1 cellular context compared by ENCODE assay signal in the genomic region with DNA sequence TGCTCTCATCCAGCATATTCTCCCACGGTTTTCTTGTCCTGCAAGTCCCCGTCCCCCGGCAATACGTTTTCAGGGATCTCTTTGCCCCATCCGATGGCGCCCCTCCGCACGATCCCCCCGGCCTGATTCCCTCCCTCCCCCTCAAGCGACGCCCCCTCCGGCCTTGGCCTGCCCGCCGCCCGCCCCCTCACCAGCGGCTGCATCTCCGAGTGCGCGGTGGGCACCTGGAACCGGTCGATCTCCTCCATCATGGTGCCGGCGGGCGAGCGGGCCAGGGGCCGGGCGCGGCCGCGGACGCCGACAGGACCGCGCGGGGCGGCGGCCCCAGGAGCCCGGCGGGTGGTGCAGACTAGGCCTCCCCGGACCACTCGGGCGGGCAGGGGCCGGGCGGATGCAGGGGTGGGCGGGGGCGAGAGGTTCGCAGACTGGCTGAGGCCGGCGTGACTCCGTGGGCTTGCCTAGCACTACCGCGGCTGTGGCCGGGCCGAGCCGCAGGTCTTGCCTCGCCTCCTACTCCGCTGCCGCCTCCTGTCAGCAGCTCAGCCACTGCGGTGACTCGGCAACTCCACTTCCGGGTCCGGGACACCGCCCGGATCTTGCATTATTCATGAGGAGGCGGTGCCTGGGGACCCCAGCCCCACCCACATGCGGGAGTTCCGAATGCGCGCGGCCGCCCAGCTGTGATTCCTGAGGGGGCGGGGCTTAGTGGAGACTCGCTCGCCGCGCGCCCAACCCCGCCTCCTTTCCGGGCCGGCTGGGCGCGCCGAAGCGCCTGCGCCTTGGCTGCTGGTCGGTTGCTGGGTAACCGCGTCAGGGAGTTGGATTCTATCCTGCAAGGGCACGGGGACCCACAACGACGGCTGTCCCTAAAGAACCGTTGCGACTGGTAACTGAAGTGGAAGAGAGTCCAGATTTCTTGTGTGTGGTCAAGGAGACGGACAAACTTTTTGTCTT.
TF ChIP-seq lines count a peak whose summit lies in the region.

Gene DNAI1, plus strand, starts transcription at position 793 of the 954 bp plus-strand sequence. CDS start 201 bp downstream, outside the sequence.
A gene with protein sequence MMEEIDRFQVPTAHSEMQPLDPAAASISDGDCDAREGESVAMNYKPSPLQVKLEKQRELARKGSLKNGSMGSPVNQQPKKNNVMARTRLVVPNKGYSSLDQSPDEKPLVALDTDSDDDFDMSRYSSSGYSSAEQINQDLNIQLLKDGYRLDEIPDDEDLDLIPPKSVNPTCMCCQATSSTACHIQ (minus strand): TSS at position 558 of the 954 bp plus-strand sequence. CDS start 307 bp downstream, at position 251.

TF ChIP-seq in H1, 55 proteins besides CTCF, POLR2A, EP300 and RAD21:
- TF ChIP-seq SUZ12 (IDR thresholded peaks at IDR 0.05; ENCODE audit: low read length) = no peak
- peak; percentile 44; the same call in 1 of the 2 replicates for TF ChIP-seq PHF8 (conservative IDR thresholded peaks at IDR 0.05; ENCODE audit: low read depth, low read length)
- TF ChIP-seq, protein P1, sequence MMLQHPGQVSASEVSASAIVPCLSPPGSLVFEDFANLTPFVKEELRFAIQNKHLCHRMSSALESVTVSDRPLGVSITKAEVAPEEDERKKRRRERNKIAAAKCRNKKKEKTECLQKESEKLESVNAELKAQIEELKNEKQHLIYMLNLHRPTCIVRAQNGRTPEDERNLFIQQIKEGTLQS (IDR thresholded peaks at IDR 0.05; ENCODE audit: insufficient read depth, low read depth, low read length) = no peak
- peak; percentile 62; the same call in 1 of the 2 replicates for TF ChIP-seq SP4 (IDR thresholded peaks at IDR 0.05; ENCODE audit: low read length)
- no peak for TF ChIP-seq CBX8 (IDR thresholded peaks at IDR 0.05; ENCODE audit: borderline replicate concordance, low read depth, low read length)
- no peak for TF ChIP-seq TCF12 (IDR thresholded peaks at IDR 0.05; ENCODE audit: low read depth, low read length)
- no peak for TF ChIP-seq CTBP2 (IDR thresholded peaks at IDR 0.05; ENCODE audit: borderline replicate concordance, insufficient read depth, insufficient read length, low read length)
- peak; percentile 36 for TF ChIP-seq SAP30 (IDR thresholded peaks at IDR 0.05; ENCODE audit: insufficient read depth, insufficient replicate concordance, low read length)
- TF ChIP-seq KDM5A (IDR thresholded peaks at IDR 0.05; ENCODE audit: low read length) = no peak
- no peak for TF ChIP-seq CBX5 (IDR thresholded peaks at IDR 0.05; ENCODE audit: low read depth, low read length)
- no peak for TF ChIP-seq FOSL1 (IDR thresholded peaks at IDR 0.05; ENCODE audit: insufficient read depth, low read depth, low read length)
- no peak for TF ChIP-seq CHD1 (IDR thresholded peaks at IDR 0.05; ENCODE audit: low read depth, low read length)
- peak; percentile 72; the same call in 1 of the 2 replicates for TF ChIP-seq TAF1 (IDR thresholded peaks at IDR 0.05; ENCODE audit: low read depth, low read length)
- peak; percentile 55; the same call in 1 of the 2 replicates for TF ChIP-seq SP1 (IDR thresholded peaks at IDR 0.05; ENCODE audit: low read depth, low read length)
- peak; percentile 46; the same call in 1 of the 2 replicates for TF ChIP-seq E2F6 (IDR thresholded peaks at IDR 0.05)
- TF ChIP-seq, protein P2, sequence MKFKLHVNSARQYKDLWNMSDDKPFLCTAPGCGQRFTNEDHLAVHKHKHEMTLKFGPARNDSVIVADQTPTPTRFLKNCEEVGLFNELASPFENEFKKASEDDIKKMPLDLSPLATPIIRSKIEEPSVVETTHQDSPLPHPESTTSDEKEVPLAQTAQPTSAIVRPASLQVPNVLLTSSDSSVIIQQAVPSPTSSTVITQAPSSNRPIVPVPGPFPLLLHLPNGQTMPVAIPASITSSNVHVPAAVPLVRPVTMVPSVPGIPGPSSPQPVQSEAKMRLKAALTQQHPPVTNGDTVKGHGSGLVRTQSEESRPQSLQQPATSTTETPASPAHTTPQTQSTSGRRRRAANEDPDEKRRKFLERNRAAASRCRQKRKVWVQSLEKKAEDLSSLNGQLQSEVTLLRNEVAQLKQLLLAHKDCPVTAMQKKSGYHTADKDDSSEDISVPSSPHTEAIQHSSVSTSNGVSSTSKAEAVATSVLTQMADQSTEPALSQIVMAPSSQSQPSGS (IDR thresholded peaks at IDR 0.05; ENCODE audit: low read length) = no peak
- TF ChIP-seq, protein P3, sequence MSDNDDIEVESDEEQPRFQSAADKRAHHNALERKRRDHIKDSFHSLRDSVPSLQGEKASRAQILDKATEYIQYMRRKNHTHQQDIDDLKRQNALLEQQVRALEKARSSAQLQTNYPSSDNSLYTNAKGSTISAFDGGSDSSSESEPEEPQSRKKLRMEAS (IDR thresholded peaks at IDR 0.05) = peak; percentile 14; the same call in 1 of the 2 replicates
- no peak for TF ChIP-seq ZNF274 (IDR thresholded peaks at IDR 0.05; ENCODE audit: borderline replicate concordance, extremely low read depth, low read length)
- TF ChIP-seq RXRA (IDR thresholded peaks at IDR 0.05; ENCODE audit: insufficient read depth, low read depth, low read length) = no peak
- TF ChIP-seq SIRT6 (IDR thresholded peaks at IDR 0.05; ENCODE audit: low read length) = no peak
- peak; percentile 65; the same call in 1 of the 2 replicates for TF ChIP-seq TBP (IDR thresholded peaks at IDR 0.05; ENCODE audit: low read depth, low read length)
- TF ChIP-seq CHD7 (IDR thresholded peaks at IDR 0.05; ENCODE audit: insufficient replicate concordance, low read length) = no peak
- TF ChIP-seq SRF (IDR thresholded peaks at IDR 0.05; ENCODE audit: low read depth, low read length) = no peak
- TF ChIP-seq JUN (IDR thresholded peaks at IDR 0.05; ENCODE audit: low read depth, low read length) = no peak
- peak; percentile 53 for TF ChIP-seq NRF1 (IDR thresholded peaks at IDR 0.05; ENCODE audit: low read depth, low read length)
- no peak for TF ChIP-seq SP2 (IDR thresholded peaks at IDR 0.05; ENCODE audit: low read length)
- peak; percentile 89; the same call in 1 of the 2 replicates for TF ChIP-seq MAFK (IDR thresholded peaks at IDR 0.05; ENCODE audit: low read depth, low read length)
- TF ChIP-seq BACH1 (IDR thresholded peaks at IDR 0.05; ENCODE audit: low read length) = peak; percentile 94
- no peak for TF ChIP-seq SIX5 (IDR thresholded peaks at IDR 0.05; ENCODE audit: low read depth, low read length)
- 0 out of 2 replicates have a peak, but pooled peaks have one; percentile 32 for TF ChIP-seq RBBP5 (IDR thresholded peaks at IDR 0.05; ENCODE audit: borderline replicate concordance, low read depth, low read length)
- no peak for TF ChIP-seq KDM4A (IDR thresholded peaks at IDR 0.05; ENCODE audit: low read depth, low read length, severe bottlenecking)
- no peak for TF ChIP-seq ASH2L (IDR thresholded peaks at IDR 0.05; ENCODE audit: low read length)
- TF ChIP-seq SIN3A (conservative IDR thresholded peaks at IDR 0.05 in 1 of 2, IDR thresholded peaks at IDR 0.05 in 1 of 2; ENCODE audit: low read depth in 1 of 2, low read length in 2 of 2) = peak; percentile 91 to 97; a peak in 3 of 4 replicates
- peak; percentile 81; the same call in 1 of the 2 replicates for TF ChIP-seq POLR2AphosphoS5 (IDR thresholded peaks at IDR 0.05; ENCODE audit: low read depth, low read length)
- peak; percentile 78 for TF ChIP-seq CREB1 (IDR thresholded peaks at IDR 0.05)
